In the genomic region with DNA sequence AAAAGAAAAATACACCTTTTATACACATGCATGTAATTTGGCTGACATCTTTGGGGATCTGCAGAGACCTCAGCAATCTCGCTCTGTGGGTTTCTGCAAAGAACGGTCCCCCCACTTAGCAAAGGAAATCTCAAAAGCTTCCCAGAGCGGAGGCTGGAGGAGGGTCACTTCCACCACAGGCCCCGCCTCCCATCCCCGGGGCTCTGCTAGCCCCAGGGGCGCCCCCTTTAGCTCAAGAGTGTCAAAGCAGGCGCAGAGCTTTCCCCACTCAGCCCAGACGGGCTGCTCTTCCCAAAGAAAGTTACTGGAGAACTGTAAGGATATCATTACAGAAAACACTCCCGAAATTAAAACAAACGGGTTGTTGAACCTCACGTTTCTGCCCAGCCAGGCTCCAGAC, we compare ENCODE assay signal across 9 cellular contexts. TPM values are rescaled to one million over a fixed set of nuclear protein-coding genes. Genes with fewer than 3 reads are reported as not detected.
DNase-seq lines count a peak whose midpoint lies in the region; ATAC-seq, FAIRE-seq and TF ChIP-seq lines count a peak whose summit lies in the region.
"Had no signal": no experiment of that assay in that cellular context is flagged by ENCODE, and none has a peak within 500 bp of the region (broad histone marks: within the 10 kb centered on the region; RNA-seq: fewer than 3 reads in every experiment).

No MANE protein-coding gene starts in this region.

- intact Hi-C loops in mucosa of descending colon (cut with DNase I, micrococcal nuclease), result no loop called here

- no peak for DNase-seq in D721Med (ENCODE audit: insufficient read length, low spot score)
- peak; percentile 85 for DNase-seq in Karpas-422
- peak in 1 of 3 donors; percentile 26 for DNase-seq in mucosa of descending colon
- no peak for DNase-seq in hypothalamus (lab: John Stamatoyannopoulos, UW)
- DNase-seq in NCI-H1436 (lab: John Stamatoyannopoulos, UW), result no peak
- no peak for DNase-seq in NCI-H2107 treated with DMSO at 0.1 percent for 48 hours (lab: John Stamatoyannopoulos, UW; ENCODE audit: unreplicated experiment)

- H3K27me3 Mint-ChIP-seq in activated T-helper 17 cell treated with anti-CD3 and anti-CD28 coated beads, Interleukin-2, amount 50 U/mL, for 72 hours, result peaks cover 10% of the 10 kb centered on the region

- H3K36me3 ChIP-seq in Karpas-422 (ENCODE audit: insufficient read depth, low read length), result no peaks in the 10 kb centered on the region
- H3K36me3 ChIP-seq in mucosa of descending colon (ENCODE audit: low read depth), result no peaks in the 10 kb centered on the region

- no peak overlapping the region for H3K27ac ChIP-seq in Karpas-422 (ENCODE audit: low read length)

- H3K79me2 ChIP-seq in Karpas-422 (ENCODE audit: low read length), result no peaks in the 10 kb centered on the region

- H3K9ac ChIP-seq in Karpas-422 (ENCODE audit: low read length), result no peak overlapping the region

- H3K36me3 Mint-ChIP-seq in activated T-helper 17 cell treated with anti-CD3 and anti-CD28 coated beads, Interleukin-2, amount 50 U/mL, for 72 hours (ENCODE audit: low read depth), result no peaks in the 10 kb centered on the region

- H3K9me3 ChIP-seq in Karpas-422 (ENCODE audit: low read length) (no peaks in the 10 kb centered on the region), mucosa of descending colon (no peaks in the 10 kb centered on the region)

- TF ChIP-seq CTCF in D721Med (IDR thresholded peaks at IDR 0.05; ENCODE audit: insufficient read depth, missing control alignments) (peak; percentile 11), mucosa of descending colon (IDR thresholded peaks at IDR 0.05) (no peak)

- no peak for FAIRE-seq in D721Med (lab: Jason Lieb, UNC)

- H3K9me2 ChIP-seq in Karpas-422 (replicated peaks; ENCODE audit: insufficient read depth, low read length), result no peaks in the 10 kb centered on the region

- H2AFZ ChIP-seq in Karpas-422 (ENCODE audit: low read length), result no peak overlapping the region

- H3K27ac Mint-ChIP-seq in activated T-helper 17 cell treated with anti-CD3 and anti-CD28 coated beads, Interleukin-2, amount 50 U/mL, for 72 hours, result no peak overlapping the region
- H3K27ac Mint-ChIP-seq: dendritic cell treated with granulocyte-macrophage colony-stimulating factor and Interleukin-4, amounts not matched to agents 40 ng/mL and 50 ng/mL, for 4 days had no signal

- H3K27me3 ChIP-seq in Karpas-422 (ENCODE audit: low read length), result no peaks in the 10 kb centered on the region

- no peaks in the 10 kb centered on the region for H3K9me3 Mint-ChIP-seq in activated T-helper 17 cell treated with anti-CD3 and anti-CD28 coated beads, Interleukin-2, amount 50 U/mL, for 72 hours
- H3K9me3 Mint-ChIP-seq: dendritic cell treated with granulocyte-macrophage colony-stimulating factor and Interleukin-4, amounts not matched to agents 40 ng/mL and 50 ng/mL, for 4 days had no signal

- no peaks in the 10 kb centered on the region for H3K4me1 Mint-ChIP-seq in activated T-helper 17 cell treated with anti-CD3 and anti-CD28 coated beads, Interleukin-2, amount 50 U/mL, for 72 hours

- no peaks in the 10 kb centered on the region for H4K20me1 ChIP-seq in Karpas-422 (ENCODE audit: insufficient read depth, low read depth, low read length)

- peak; percentile 69 for ATAC-seq in activated T-helper 17 cell treated with anti-CD3 and anti-CD28 coated beads, Interleukin-2, amount 50 U/mL, for 72 hours (replicated peaks)
- ATAC-seq in mucosa of descending colon (peak; percentile 49), GM21786 (IDR thresholded peaks at IDR 0.05; ENCODE audit: unreplicated experiment) (no peak)

- no peak overlapping the region for H3K4me3 ChIP-seq in Karpas-422 (ENCODE audit: low read length)
- H3K4me3 ChIP-seq in mucosa of descending colon, result no peak overlapping the region

- peak overlapping the region; percentile 35 for H3K4me2 ChIP-seq in Karpas-422 (ENCODE audit: low read depth, low read length, poor library complexity, severe bottlenecking)

- no peak overlapping the region for H3K4me3 Mint-ChIP-seq in activated T-helper 17 cell treated with anti-CD3 and anti-CD28 coated beads, Interleukin-2, amount 50 U/mL, for 72 hours
- H3K4me3 Mint-ChIP-seq: dendritic cell treated with granulocyte-macrophage colony-stimulating factor and Interleukin-4, amounts not matched to agents 40 ng/mL and 50 ng/mL, for 4 days had no signal

- H3K4me1 ChIP-seq in Karpas-422 (ENCODE audit: low read length) (no peaks in the 10 kb centered on the region), mucosa of descending colon (ENCODE audit: low read depth) (no peaks in the 10 kb centered on the region)

RNA-seq across cellular contexts. Expression of gene SLC13A5, which starts 11.4 kb away (rescaled TPM):
- total RNA-seq in Karpas-422 (2014; rRNA removed; shearing (Covaris generic); ENCODE audit: low replicate concordance), result not detected in 2 replicates
- not detected for total RNA-seq in activated T-helper 17 cell treated with anti-CD3 and anti-CD28 coated beads, Interleukin-2, amount 50 U/mL, for 72 hours
- total RNA-seq in mucosa of descending colon, result not detected

RNA-seq across cellular contexts. Expression of gene C17orf100, which starts 50.2 kb away (rescaled TPM):
- 0.18 TPM in 1 of 2 replicates, not detected in the other for total RNA-seq in Karpas-422 (2014; rRNA removed; shearing (Covaris generic); ENCODE audit: low replicate concordance)
- total RNA-seq in activated T-helper 17 cell treated with anti-CD3 and anti-CD28 coated beads, Interleukin-2, amount 50 U/mL, for 72 hours, result 1 to 10 TPM; 1.1 to 3.0 TPM
- total RNA-seq in mucosa of descending colon, result 1 to 10 TPM; 2.2 to 2.7 (median 2.3) TPM

RNA-seq across cellular contexts. Expression of gene MED31, which starts 50.3 kb away (rescaled TPM):
- 11.0 and 45.3 TPM in 2 replicates for total RNA-seq in Karpas-422 (2014; rRNA removed; shearing (Covaris generic); ENCODE audit: low replicate concordance)
- total RNA-seq in activated T-helper 17 cell treated with anti-CD3 and anti-CD28 coated beads, Interleukin-2, amount 50 U/mL, for 72 hours, result 10 to 100 TPM; 17.5 to 20.2 TPM
- total RNA-seq in mucosa of descending colon, result 10 to 100 TPM; 12.1 to 13.5 (median 12.6) TPM

RNA-seq across cellular contexts. Expression of gene XAF1, which starts 54.1 kb away (rescaled TPM):
- 4.7 and 8.3 TPM in 2 replicates for total RNA-seq in Karpas-422 (2014; rRNA removed; shearing (Covaris generic); ENCODE audit: low replicate concordance)
- total RNA-seq in activated T-helper 17 cell treated with anti-CD3 and anti-CD28 coated beads, Interleukin-2, amount 50 U/mL, for 72 hours, result 10 to 100 TPM; 10.1 to 15.4 TPM
- 10 to 100 TPM; 15.7 to 37.4 (median 25.4) TPM for total RNA-seq in mucosa of descending colon
